ENCODE assay signal across 24 cellular contexts in genomic region chr7:149817301-149817771, GRCh38. TPM values are rescaled to one million over a fixed set of nuclear protein-coding genes. Genes with fewer than 3 reads are reported as not detected.
"Had no signal": no experiment of that assay in that cellular context is flagged by ENCODE, and none has a peak within 500 bp of the region (broad histone marks: within the 10 kb centered on the region; RNA-seq: fewer than 3 reads in every experiment).

No MANE protein-coding gene starts in this region.

- H3K27ac ChIP-seq: VCaP had no signal

- DNase-seq: activated CD4-positive, alpha-beta memory T cell treated with anti-CD3 and anti-CD28 coated beads for 36 hours; activated CD4-positive, alpha-beta T cell treated with anti-CD3 and anti-CD28 coated beads, Interleukin-2, amount 10 ng/mL, durations not matched to agents 7 days and 5 days; activated CD4-positive, CD25-positive, alpha-beta regulatory T cell; activated CD8-positive, alpha-beta memory T cell treated with anti-CD3 and anti-CD28 coated beads for 24 hours; activated gamma-delta T cell treated with Interleukin-2 at 50 U/mL for 16 hours; activated naive CD4-positive, alpha-beta T cell treated with anti-CD3 and anti-CD28 coated beads, Interleukin-2, amount 10 ng/mL, durations not matched to agents 7 days and 5 days; activated naive CD8-positive, alpha-beta T cell treated with anti-CD3 and anti-CD28 coated beads for 36 hours; activated T-cell treated with anti-CD3 and anti-CD28 coated beads, Interleukin-2, amount 50 U/mL, for 4 hours; caudate nucleus; MG63; MV-4-11; NCI-H1092 treated with DMSO at 0.1 percent for 48 hours; NCI-H1417 treated with DMSO at 0.1 percent for 48 hours; NCI-H1694; NCI-H2029; NCI-H2107; NCI-H2171 treated with DMSO at 0.1 percent for 48 hours; NCI-H510A treated with DMSO at 0.1 percent for 48 hours; PC-3; SIG-M5 had no signal

- H3K4me1 Mint-ChIP-seq: activated CD4-positive, alpha-beta T cell treated with anti-CD3 and anti-CD28 coated beads, Interleukin-2, amount 10 ng/mL, durations not matched to agents 7 days and 5 days; activated naive CD4-positive, alpha-beta T cell treated with anti-CD3 and anti-CD28 coated beads, Interleukin-2, amount 10 ng/mL, durations not matched to agents 7 days and 5 days; activated naive CD8-positive, alpha-beta T cell treated with anti-CD3 and anti-CD28 coated beads for 36 hours had no signal

- H3K36me3 ChIP-seq: MG63 had no signal

- H3K27me3 ChIP-seq: MG63 had no signal

- H3K4me3 Mint-ChIP-seq: activated CD4-positive, alpha-beta memory T cell treated with anti-CD3 and anti-CD28 coated beads for 36 hours; activated CD4-positive, alpha-beta T cell treated with anti-CD3 and anti-CD28 coated beads, Interleukin-2, amount 10 ng/mL, durations not matched to agents 7 days and 5 days; activated naive CD4-positive, alpha-beta T cell treated with anti-CD3 and anti-CD28 coated beads, Interleukin-2, amount 10 ng/mL, durations not matched to agents 7 days and 5 days; activated naive CD8-positive, alpha-beta T cell treated with anti-CD3 and anti-CD28 coated beads for 36 hours; activated T-cell treated with anti-CD3 and anti-CD28 coated beads, Interleukin-2, amount 50 U/mL, for 4 hours had no signal

- FAIRE-seq: RCC 7860 had no signal

- H3K36me3 Mint-ChIP-seq: activated CD4-positive, alpha-beta memory T cell treated with anti-CD3 and anti-CD28 coated beads for 36 hours; activated naive CD4-positive, alpha-beta T cell treated with anti-CD3 and anti-CD28 coated beads, Interleukin-2, amount 10 ng/mL, durations not matched to agents 7 days and 5 days; activated naive CD8-positive, alpha-beta T cell treated with anti-CD3 and anti-CD28 coated beads for 36 hours had no signal

- H3K27me3 Mint-ChIP-seq: activated CD4-positive, alpha-beta memory T cell treated with anti-CD3 and anti-CD28 coated beads for 36 hours; activated CD4-positive, alpha-beta T cell treated with anti-CD3 and anti-CD28 coated beads, Interleukin-2, amount 10 ng/mL, durations not matched to agents 7 days and 5 days; activated naive CD4-positive, alpha-beta T cell treated with anti-CD3 and anti-CD28 coated beads, Interleukin-2, amount 10 ng/mL, durations not matched to agents 7 days and 5 days; activated naive CD8-positive, alpha-beta T cell treated with anti-CD3 and anti-CD28 coated beads for 36 hours had no signal

- H3K9me3 ChIP-seq: MG63 had no signal

- H3K27ac Mint-ChIP-seq: activated CD4-positive, alpha-beta memory T cell treated with anti-CD3 and anti-CD28 coated beads for 36 hours; activated CD4-positive, alpha-beta T cell treated with anti-CD3 and anti-CD28 coated beads, Interleukin-2, amount 10 ng/mL, durations not matched to agents 7 days and 5 days; activated naive CD4-positive, alpha-beta T cell treated with anti-CD3 and anti-CD28 coated beads, Interleukin-2, amount 10 ng/mL, durations not matched to agents 7 days and 5 days; activated naive CD8-positive, alpha-beta T cell treated with anti-CD3 and anti-CD28 coated beads for 36 hours; activated T-helper 2 cell treated with anti-CD3 and anti-CD28 coated beads, Interferon-gamma antibody, Interleukin-2, Interleukin-4, amounts not matched to agents 10 μg/mL and 5 μg/mL and 100 μg/mL, durations not matched to agents 14 hours and 24 hours and 36 hours had no signal

- ATAC-seq: activated T-cell treated with anti-CD3 and anti-CD28 coated beads, Interleukin-2, amount 50 U/mL, for 4 hours; PC-3 had no signal

- H3K4me3 ChIP-seq: MG63 had no signal

- H3K9me3 Mint-ChIP-seq: activated CD4-positive, alpha-beta memory T cell treated with anti-CD3 and anti-CD28 coated beads for 36 hours; activated CD4-positive, alpha-beta T cell treated with anti-CD3 and anti-CD28 coated beads, Interleukin-2, amount 10 ng/mL, durations not matched to agents 7 days and 5 days; activated naive CD4-positive, alpha-beta T cell treated with anti-CD3 and anti-CD28 coated beads, Interleukin-2, amount 10 ng/mL, durations not matched to agents 7 days and 5 days; activated naive CD8-positive, alpha-beta T cell treated with anti-CD3 and anti-CD28 coated beads for 36 hours; activated T-cell treated with anti-CD3 and anti-CD28 coated beads, Interleukin-2, amount 50 U/mL, for 4 hours; activated T-helper 2 cell treated with anti-CD3 and anti-CD28 coated beads, Interferon-gamma antibody, Interleukin-2, Interleukin-4, amounts not matched to agents 10 μg/mL and 5 μg/mL and 100 μg/mL, durations not matched to agents 14 hours and 24 hours and 36 hours had no signal

RNA-seq across cellular contexts. Expression of gene ZNF467, which starts 43.9 kb away (rescaled TPM):
- total RNA-seq: activated T-helper 2 cell treated with anti-CD3 and anti-CD28 coated beads, Interferon-gamma antibody, Interleukin-2, Interleukin-4, amounts not matched to agents 10 μg/mL and 5 μg/mL and 100 μg/mL, durations not matched to agents 14 hours and 24 hours and 36 hours; T-helper 2 cell treated with Interferon-gamma antibody and Interleukin-4, amounts not matched to agents 100 ng/mL and 5 ng/mL, for 36 hours had no signal
